2 cellular contexts compared by ENCODE assay signal in the genomic region with DNA sequence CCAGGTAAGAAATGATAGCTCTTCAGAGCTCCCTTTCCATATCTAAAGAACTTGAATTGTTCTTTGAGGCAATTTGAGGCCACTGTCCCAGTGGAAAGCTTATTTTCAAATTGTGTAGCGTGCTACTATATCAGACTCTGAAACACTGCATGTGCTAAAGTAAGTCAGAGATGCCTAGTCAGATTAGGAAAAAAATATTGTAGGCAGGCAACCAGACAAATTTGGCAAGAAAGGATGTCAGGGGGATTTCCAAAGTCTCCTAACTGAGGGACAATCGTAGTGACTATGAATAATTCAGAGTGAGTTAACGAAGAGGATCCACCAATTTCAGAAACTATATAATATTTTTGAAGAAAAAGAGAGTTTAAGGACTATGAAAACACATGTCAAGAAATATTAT.
TF ChIP-seq lines count a peak whose summit lies in the region.

No MANE protein-coding gene starts in this region.

TF ChIP-seq in liver, 16 proteins besides CTCF, POLR2A, EP300 and RAD21 (continued from another document):
- no peak for TF ChIP-seq RXRA (IDR thresholded peaks at IDR 0.05)
- TF ChIP-seq GABPA (IDR thresholded peaks at IDR 0.05 in 1 of 2, conservative IDR thresholded peaks at IDR 0.05 in 1 of 2): no peak
- TF ChIP-seq FOXA2 (IDR thresholded peaks at IDR 0.05): no peak
- no peak for TF ChIP-seq SP1 (IDR thresholded peaks at IDR 0.05)
- no peak for TF ChIP-seq NR2F2 (IDR thresholded peaks at IDR 0.05)
- TF ChIP-seq HNF4G (IDR thresholded peaks at IDR 0.05): no peak
- no peak for TF ChIP-seq HNF4A (conservative IDR thresholded peaks at IDR 0.05)
- TF ChIP-seq, protein P1, sequence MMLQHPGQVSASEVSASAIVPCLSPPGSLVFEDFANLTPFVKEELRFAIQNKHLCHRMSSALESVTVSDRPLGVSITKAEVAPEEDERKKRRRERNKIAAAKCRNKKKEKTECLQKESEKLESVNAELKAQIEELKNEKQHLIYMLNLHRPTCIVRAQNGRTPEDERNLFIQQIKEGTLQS (IDR thresholded peaks at IDR 0.05): no peak

TF ChIP-seq in HepG2, 621 proteins besides CTCF, POLR2A, EP300 and RAD21 (continued from another document):
- TF ChIP-seq, protein P2, sequence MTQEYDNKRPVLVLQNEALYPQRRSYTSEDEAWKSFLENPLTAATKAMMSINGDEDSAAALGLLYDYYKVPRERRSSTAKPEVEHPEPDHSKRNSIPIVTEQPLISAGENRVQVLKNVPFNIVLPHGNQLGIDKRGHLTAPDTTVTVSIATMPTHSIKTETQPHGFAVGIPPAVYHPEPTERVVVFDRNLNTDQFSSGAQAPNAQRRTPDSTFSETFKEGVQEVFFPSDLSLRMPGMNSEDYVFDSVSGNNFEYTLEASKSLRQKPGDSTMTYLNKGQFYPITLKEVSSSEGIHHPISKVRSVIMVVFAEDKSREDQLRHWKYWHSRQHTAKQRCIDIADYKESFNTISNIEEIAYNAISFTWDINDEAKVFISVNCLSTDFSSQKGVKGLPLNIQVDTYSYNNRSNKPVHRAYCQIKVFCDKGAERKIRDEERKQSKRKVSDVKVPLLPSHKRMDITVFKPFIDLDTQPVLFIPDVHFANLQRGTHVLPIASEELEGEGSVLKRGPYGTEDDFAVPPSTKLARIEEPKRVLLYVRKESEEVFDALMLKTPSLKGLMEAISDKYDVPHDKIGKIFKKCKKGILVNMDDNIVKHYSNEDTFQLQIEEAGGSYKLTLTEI (CRISPR knock-in tag; conservative IDR thresholded peaks at IDR 0.05): no peak
- TF ChIP-seq SP1 (IDR thresholded peaks at IDR 0.05) (no peak), SP1 (CRISPR knock-in tag; IDR thresholded peaks at IDR 0.05) (no peak), HNF4A (CRISPR knock-in tag; IDR thresholded peaks at IDR 0.05) (no peak), ZNF549 (CRISPR knock-in tag; IDR thresholded peaks at IDR 0.05) (no peak), NCOR1 (IDR thresholded peaks at IDR 0.05; ENCODE audit: borderline replicate concordance, low read length) (no peak), YEATS2 (CRISPR knock-in tag; IDR thresholded peaks at IDR 0.05; ENCODE audit: borderline replicate concordance) (no peak), HNRNPLL (IDR thresholded peaks at IDR 0.05; ENCODE audit: low read depth, low read length, poor library complexity, severe bottlenecking) (no peak), ZNF550 (CRISPR knock-in tag; IDR thresholded peaks at IDR 0.05; ENCODE audit: borderline replicate concordance) (no peak), RARA (CRISPR knock-in tag; IDR thresholded peaks at IDR 0.05) (no peak), ARID2 (CRISPR knock-in tag; IDR thresholded peaks at IDR 0.05; ENCODE audit: borderline replicate concordance) (no peak), AGO2 (optimal IDR thresholded peaks at IDR 0.05; ENCODE audit: low read depth, low read length) (no peak), GATA4 (IDR thresholded peaks at IDR 0.05; ENCODE audit: borderline replicate concordance, low read depth) (no peak), DPF2 (CRISPR knock-in tag; IDR thresholded peaks at IDR 0.05; ENCODE audit: borderline replicate concordance, low read depth) (no peak)
- TF ChIP-seq, protein P3, sequence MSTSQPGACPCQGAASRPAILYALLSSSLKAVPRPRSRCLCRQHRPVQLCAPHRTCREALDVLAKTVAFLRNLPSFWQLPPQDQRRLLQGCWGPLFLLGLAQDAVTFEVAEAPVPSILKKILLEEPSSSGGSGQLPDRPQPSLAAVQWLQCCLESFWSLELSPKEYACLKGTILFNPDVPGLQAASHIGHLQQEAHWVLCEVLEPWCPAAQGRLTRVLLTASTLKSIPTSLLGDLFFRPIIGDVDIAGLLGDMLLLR (CRISPR knock-in tag; IDR thresholded peaks at IDR 0.05): no peak
